ENCODE assay signal across 28 cellular contexts in the genomic region with DNA sequence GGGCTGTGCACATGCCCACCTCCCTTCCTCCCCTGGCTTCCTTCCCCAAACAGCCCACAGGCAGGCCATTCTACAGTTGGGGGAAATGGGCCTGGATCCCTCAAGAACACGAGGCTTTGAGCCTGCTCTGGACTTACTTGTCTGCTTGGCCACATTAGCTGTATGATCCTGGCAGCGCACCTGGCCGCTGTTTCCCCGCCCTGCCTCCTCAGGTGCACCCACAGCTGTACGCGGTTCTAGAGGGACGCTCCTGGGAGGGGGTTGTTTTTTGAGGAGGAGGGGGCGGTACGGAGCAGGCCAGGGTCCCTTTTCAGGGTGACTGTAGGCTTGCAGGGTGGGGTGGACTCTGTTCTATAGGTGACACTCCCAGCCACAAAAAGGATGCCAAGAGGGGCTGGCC.
"Had no signal": no experiment of that assay in that cellular context is flagged by ENCODE, and none has a peak within 500 bp of the region (broad histone marks: within the 10 kb centered on the region; RNA-seq: fewer than 3 reads in every experiment).

No MANE protein-coding gene starts in this region.

- H3K4me1 ChIP-seq: pancreas, prostate gland, right lobe of liver, sigmoid colon, vagina had no signal

- H3K27me3 Mint-ChIP-seq: natural killer cell treated with Interleukin-12 subunit alpha and Interleukin-12 subunit beta and Interleukin-15 and Interleukin-18, amount 100 ng/mL, for 72 hours; stimulated activated naive B cell treated with anti-CD40 and anti-IgM and Interleukin-4, amounts not matched to agents 10 μg/mL and 1 μg/mL and 100 μg/mL, for 72 hours; stimulated activated naive CD8-positive, alpha-beta T cell treated with anti-CD3 and anti-CD28 coated beads, Interleukin-15, Interleukin-2, amounts not matched to agents 100 ng/mL and 50 ng/mL, for 24 hours had no signal

- H3K9me3 Mint-ChIP-seq: naive thymus-derived CD8-positive, alpha-beta T cell; natural killer cell treated with Interleukin-12 subunit alpha and Interleukin-12 subunit beta and Interleukin-15 and Interleukin-18, amount 100 ng/mL, for 72 hours; nephron progenitor cell; neural progenitor cell; stimulated activated effector memory CD8-positive, alpha-beta T cell treated with anti-CD3 and anti-CD28 coated beads, Interleukin-12 subunit alpha, Interleukin-12 subunit beta, amount 100 ng/mL, for 72 hours; stimulated activated naive B cell treated with anti-CD40 and anti-IgM and Interleukin-4, amounts not matched to agents 10 μg/mL and 1 μg/mL and 100 μg/mL, for 72 hours; stimulated activated naive CD8-positive, alpha-beta T cell treated with anti-CD3 and anti-CD28 coated beads, Interleukin-15, Interleukin-2, amounts not matched to agents 100 ng/mL and 50 ng/mL, for 24 hours had no signal

- DNase-seq: naive thymus-derived CD8-positive, alpha-beta T cell; nephron progenitor cell; nucleus accumbens; retina; right lobe of liver; sigmoid colon; small intestine; stimulated activated CD4-positive, alpha-beta T cell treated with anti-CD3 and anti-CD28 coated beads, Interleukin-15, amount 100 ng/mL, for 24 hours; stimulated activated CD4-positive, alpha-beta T cell treated with anti-CD3 and anti-CD28 coated beads, Interleukin-2, amount 100 ng/mL, for 24 hours; stimulated activated CD4-positive, alpha-beta T cell treated with anti-CD3 and anti-CD28 coated beads, Interleukin-2, amount 100 ng/mL, for 48 hours; stimulated activated CD4-positive, alpha-beta T cell treated with anti-CD3 and anti-CD28 coated beads, Interleukin-4, amount 100 ng/mL, for 24 hours; stimulated activated naive B cell treated with anti-CD40 and anti-IgM and Interleukin-4, amounts not matched to agents 10 μg/mL and 1 μg/mL and 100 μg/mL, for 72 hours; stimulated activated naive CD4-positive, alpha-beta T cell treated with Interleukin-2 at 50 U/mL for 16 hours; stomach; thyroid gland; trophoblast cell; upper lobe of left lung had no signal

- H3K9ac ChIP-seq: neural progenitor cell had no signal

- H3K4me2 ChIP-seq: neural progenitor cell had no signal

- H3K27ac ChIP-seq: neural progenitor cell, neutrophil, pancreas, prostate gland, right lobe of liver, sigmoid colon, stomach, thoracic aorta, thyroid gland, tibial nerve, upper lobe of left lung, vagina had no signal

- H3K4me3 ChIP-seq: neural progenitor cell, pancreas, prostate gland, right lobe of liver, sigmoid colon, stomach, thoracic aorta, thyroid gland, tibial nerve, upper lobe of left lung, vagina had no signal

- H3K27me3 ChIP-seq: neural progenitor cell, neutrophil, pancreas, right lobe of liver, sigmoid colon, thyroid gland, tibial nerve, vagina had no signal

- H3K9me3 ChIP-seq: neutrophil, pancreas, prostate gland, right lobe of liver, sigmoid colon, stomach, thoracic aorta, thyroid gland, tibial nerve, upper lobe of left lung, vagina had no signal

- H3K27ac Mint-ChIP-seq: natural killer cell treated with Interleukin-12 subunit alpha and Interleukin-12 subunit beta and Interleukin-15 and Interleukin-18, amount 100 ng/mL, for 72 hours; nephron progenitor cell; neural progenitor cell; stimulated activated effector memory CD8-positive, alpha-beta T cell treated with anti-CD3 and anti-CD28 coated beads, Interleukin-12 subunit alpha, Interleukin-12 subunit beta, amount 100 ng/mL, for 72 hours; stimulated activated naive B cell treated with anti-CD40 and anti-IgM and Interleukin-4, amounts not matched to agents 10 μg/mL and 1 μg/mL and 100 μg/mL, for 72 hours; stimulated activated naive CD8-positive, alpha-beta T cell treated with anti-CD3 and anti-CD28 coated beads, Interleukin-15, Interleukin-2, amounts not matched to agents 100 ng/mL and 50 ng/mL, for 24 hours had no signal

- H3K36me3 Mint-ChIP-seq: naive thymus-derived CD8-positive, alpha-beta T cell; natural killer cell treated with Interleukin-12 subunit alpha and Interleukin-12 subunit beta and Interleukin-15 and Interleukin-18, amount 100 ng/mL, for 72 hours; neural progenitor cell; stimulated activated effector memory CD8-positive, alpha-beta T cell treated with anti-CD3 and anti-CD28 coated beads, Interleukin-12 subunit alpha, Interleukin-12 subunit beta, amount 100 ng/mL, for 72 hours; stimulated activated naive B cell treated with anti-CD40 and anti-IgM and Interleukin-4, amounts not matched to agents 10 μg/mL and 1 μg/mL and 100 μg/mL, for 72 hours had no signal

- H3K36me3 ChIP-seq: neural progenitor cell, neutrophil, pancreas, prostate gland, right lobe of liver, sigmoid colon, stomach, thoracic aorta, thyroid gland, tibial nerve, upper lobe of left lung, vagina had no signal

- H3K4me3 Mint-ChIP-seq: naive thymus-derived CD8-positive, alpha-beta T cell; natural killer cell treated with Interleukin-12 subunit alpha and Interleukin-12 subunit beta and Interleukin-15 and Interleukin-18, amount 100 ng/mL, for 72 hours; nephron progenitor cell; neural progenitor cell; stimulated activated effector memory CD8-positive, alpha-beta T cell treated with anti-CD3 and anti-CD28 coated beads, Interleukin-12 subunit alpha, Interleukin-12 subunit beta, amount 100 ng/mL, for 72 hours; stimulated activated naive B cell treated with anti-CD40 and anti-IgM and Interleukin-4, amounts not matched to agents 10 μg/mL and 1 μg/mL and 100 μg/mL, for 72 hours; stimulated activated naive CD8-positive, alpha-beta T cell treated with anti-CD3 and anti-CD28 coated beads, Interleukin-15, Interleukin-2, amounts not matched to agents 100 ng/mL and 50 ng/mL, for 24 hours had no signal

- H2AFZ ChIP-seq: neural progenitor cell had no signal

- ATAC-seq: naive thymus-derived CD8-positive, alpha-beta T cell; natural killer cell treated with Interleukin-12 subunit alpha and Interleukin-12 subunit beta and Interleukin-15 and Interleukin-18, amount 100 ng/mL, for 72 hours; pancreas; right cardiac atrium; right lobe of liver; stimulated activated effector memory CD8-positive, alpha-beta T cell treated with anti-CD3 and anti-CD28 coated beads, Interleukin-12 subunit alpha, Interleukin-12 subunit beta, amount 100 ng/mL, for 72 hours; stimulated activated naive B cell treated with anti-CD40 and anti-IgM and Interleukin-4, amounts not matched to agents 10 μg/mL and 1 μg/mL and 100 μg/mL, for 72 hours had no signal

- FAIRE-seq: pancreas, small intestine had no signal
